In genomic region chr4:51844157-51845054, GRCh38 we compare ENCODE assay signal across 1 cellular context.
TF ChIP-seq lines count a peak whose summit lies in the region.

No MANE protein-coding gene starts in this region.

TF ChIP-seq in HepG2, 621 proteins besides CTCF, POLR2A, EP300 and RAD21 (continued from another document and continues in another):
- no peak for TF ChIP-seq ELK4 (CRISPR knock-in tag; IDR thresholded peaks at IDR 0.05; ENCODE audit: borderline replicate concordance)
- TF ChIP-seq FOXK1 (CRISPR knock-in tag; IDR thresholded peaks at IDR 0.05; ENCODE audit: borderline replicate concordance, low read depth), result peak; percentile 35; the same call in 1 of the 2 replicates
- no peak for TF ChIP-seq JDP2 (CRISPR knock-in tag; IDR thresholded peaks at IDR 0.05; ENCODE audit: borderline replicate concordance)
- TF ChIP-seq THYN1 (CRISPR knock-in tag; IDR thresholded peaks at IDR 0.05; ENCODE audit: borderline replicate concordance, low read depth), result no peak
- peak; percentile 61; the same call in 1 of the 2 replicates for TF ChIP-seq GATAD1 (CRISPR knock-in tag; IDR thresholded peaks at IDR 0.05)
- TF ChIP-seq ZKSCAN1 (IDR thresholded peaks at IDR 0.05; ENCODE audit: low read length), result no peak
- TF ChIP-seq ZNF878 (CRISPR knock-in tag; IDR thresholded peaks at IDR 0.05), result no peak
- TF ChIP-seq, protein P1, sequence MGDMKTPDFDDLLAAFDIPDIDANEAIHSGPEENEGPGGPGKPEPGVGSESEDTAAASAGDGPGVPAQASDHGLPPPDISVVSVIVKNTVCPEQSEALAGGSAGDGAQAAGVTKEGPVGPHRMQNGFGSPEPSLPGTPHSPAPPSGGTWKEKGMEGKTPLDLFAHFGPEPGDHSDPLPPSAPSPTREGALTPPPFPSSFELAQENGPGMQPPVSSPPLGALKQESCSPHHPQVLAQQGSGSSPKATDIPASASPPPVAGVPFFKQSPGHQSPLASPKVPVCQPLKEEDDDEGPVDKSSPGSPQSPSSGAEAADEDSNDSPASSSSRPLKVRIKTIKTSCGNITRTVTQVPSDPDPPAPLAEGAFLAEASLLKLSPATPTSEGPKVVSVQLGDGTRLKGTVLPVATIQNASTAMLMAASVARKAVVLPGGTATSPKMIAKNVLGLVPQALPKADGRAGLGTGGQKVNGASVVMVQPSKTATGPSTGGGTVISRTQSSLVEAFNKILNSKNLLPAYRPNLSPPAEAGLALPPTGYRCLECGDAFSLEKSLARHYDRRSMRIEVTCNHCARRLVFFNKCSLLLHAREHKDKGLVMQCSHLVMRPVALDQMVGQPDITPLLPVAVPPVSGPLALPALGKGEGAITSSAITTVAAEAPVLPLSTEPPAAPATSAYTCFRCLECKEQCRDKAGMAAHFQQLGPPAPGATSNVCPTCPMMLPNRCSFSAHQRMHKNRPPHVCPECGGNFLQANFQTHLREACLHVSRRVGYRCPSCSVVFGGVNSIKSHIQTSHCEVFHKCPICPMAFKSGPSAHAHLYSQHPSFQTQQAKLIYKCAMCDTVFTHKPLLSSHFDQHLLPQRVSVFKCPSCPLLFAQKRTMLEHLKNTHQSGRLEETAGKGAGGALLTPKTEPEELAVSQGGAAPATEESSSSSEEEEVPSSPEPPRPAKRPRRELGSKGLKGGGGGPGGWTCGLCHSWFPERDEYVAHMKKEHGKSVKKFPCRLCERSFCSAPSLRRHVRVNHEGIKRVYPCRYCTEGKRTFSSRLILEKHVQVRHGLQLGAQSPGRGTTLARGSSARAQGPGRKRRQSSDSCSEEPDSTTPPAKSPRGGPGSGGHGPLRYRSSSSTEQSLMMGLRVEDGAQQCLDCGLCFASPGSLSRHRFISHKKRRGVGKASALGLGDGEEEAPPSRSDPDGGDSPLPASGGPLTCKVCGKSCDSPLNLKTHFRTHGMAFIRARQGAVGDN (CRISPR knock-in tag; IDR thresholded peaks at IDR 0.05), result peak; percentile 95
- TF ChIP-seq SRSF4 (IDR thresholded peaks at IDR 0.05; ENCODE audit: low read depth, low read length, poor library complexity, severe bottlenecking), result no peak
- no peak for TF ChIP-seq ZNF552 (CRISPR knock-in tag; IDR thresholded peaks at IDR 0.05; ENCODE audit: borderline replicate concordance)
- TF ChIP-seq SP2 (CRISPR knock-in tag; IDR thresholded peaks at IDR 0.05), result peak; percentile 51; the same call in 1 of the 2 replicates
- 0 out of 2 replicates have a peak, but pooled peaks have one; percentile 50 for TF ChIP-seq KLF11 (CRISPR knock-in tag; IDR thresholded peaks at IDR 0.05)
- TF ChIP-seq KAT2B (IDR thresholded peaks at IDR 0.05; ENCODE audit: borderline replicate concordance, low read depth, low read length), result no peak
- no peak for TF ChIP-seq ZNF761 (CRISPR knock-in tag; conservative IDR thresholded peaks at IDR 0.05)
- TF ChIP-seq, protein P2, sequence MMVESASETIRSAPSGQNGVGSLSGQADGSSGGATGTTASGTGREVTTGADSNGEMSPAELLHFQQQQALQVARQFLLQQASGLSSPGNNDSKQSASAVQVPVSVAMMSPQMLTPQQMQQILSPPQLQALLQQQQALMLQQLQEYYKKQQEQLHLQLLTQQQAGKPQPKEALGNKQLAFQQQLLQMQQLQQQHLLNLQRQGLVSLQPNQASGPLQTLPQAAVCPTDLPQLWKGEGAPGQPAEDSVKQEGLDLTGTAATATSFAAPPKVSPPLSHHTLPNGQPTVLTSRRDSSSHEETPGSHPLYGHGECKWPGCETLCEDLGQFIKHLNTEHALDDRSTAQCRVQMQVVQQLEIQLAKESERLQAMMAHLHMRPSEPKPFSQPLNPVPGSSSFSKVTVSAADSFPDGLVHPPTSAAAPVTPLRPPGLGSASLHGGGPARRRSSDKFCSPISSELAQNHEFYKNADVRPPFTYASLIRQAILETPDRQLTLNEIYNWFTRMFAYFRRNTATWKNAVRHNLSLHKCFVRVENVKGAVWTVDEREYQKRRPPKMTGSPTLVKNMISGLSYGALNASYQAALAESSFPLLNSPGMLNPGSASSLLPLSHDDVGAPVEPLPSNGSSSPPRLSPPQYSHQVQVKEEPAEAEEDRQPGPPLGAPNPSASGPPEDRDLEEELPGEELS (CRISPR knock-in tag; IDR thresholded peaks at IDR 0.05), result peak; percentile 22; the same call in 1 of the 2 replicates
- TF ChIP-seq HOXA7 (CRISPR knock-in tag; IDR thresholded peaks at IDR 0.05), result no peak
- TF ChIP-seq, protein P3, sequence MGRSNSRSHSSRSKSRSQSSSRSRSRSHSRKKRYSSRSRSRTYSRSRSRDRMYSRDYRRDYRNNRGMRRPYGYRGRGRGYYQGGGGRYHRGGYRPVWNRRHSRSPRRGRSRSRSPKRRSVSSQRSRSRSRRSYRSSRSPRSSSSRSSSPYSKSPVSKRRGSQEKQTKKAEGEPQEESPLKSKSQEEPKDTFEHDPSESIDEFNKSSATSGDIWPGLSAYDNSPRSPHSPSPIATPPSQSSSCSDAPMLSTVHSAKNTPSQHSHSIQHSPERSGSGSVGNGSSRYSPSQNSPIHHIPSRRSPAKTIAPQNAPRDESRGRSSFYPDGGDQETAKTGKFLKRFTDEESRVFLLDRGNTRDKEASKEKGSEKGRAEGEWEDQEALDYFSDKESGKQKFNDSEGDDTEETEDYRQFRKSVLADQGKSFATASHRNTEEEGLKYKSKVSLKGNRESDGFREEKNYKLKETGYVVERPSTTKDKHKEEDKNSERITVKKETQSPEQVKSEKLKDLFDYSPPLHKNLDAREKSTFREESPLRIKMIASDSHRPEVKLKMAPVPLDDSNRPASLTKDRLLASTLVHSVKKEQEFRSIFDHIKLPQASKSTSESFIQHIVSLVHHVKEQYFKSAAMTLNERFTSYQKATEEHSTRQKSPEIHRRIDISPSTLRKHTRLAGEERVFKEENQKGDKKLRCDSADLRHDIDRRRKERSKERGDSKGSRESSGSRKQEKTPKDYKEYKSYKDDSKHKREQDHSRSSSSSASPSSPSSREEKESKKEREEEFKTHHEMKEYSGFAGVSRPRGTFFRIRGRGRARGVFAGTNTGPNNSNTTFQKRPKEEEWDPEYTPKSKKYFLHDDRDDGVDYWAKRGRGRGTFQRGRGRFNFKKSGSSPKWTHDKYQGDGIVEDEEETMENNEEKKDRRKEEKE (IDR thresholded peaks at IDR 0.05), result no peak
- TF ChIP-seq NFKB2 (CRISPR knock-in tag; IDR thresholded peaks at IDR 0.05; ENCODE audit: borderline replicate concordance), result peak; percentile 61; the same call in 1 of the 2 replicates
- TF ChIP-seq MAF1 (CRISPR knock-in tag; IDR thresholded peaks at IDR 0.05; ENCODE audit: borderline replicate concordance), result no peak
- no peak for TF ChIP-seq ZNF260 (CRISPR knock-in tag; IDR thresholded peaks at IDR 0.05; ENCODE audit: borderline replicate concordance, low read depth)
- TF ChIP-seq HBP1 (CRISPR knock-in tag; IDR thresholded peaks at IDR 0.05; ENCODE audit: low read depth), result peak; percentile 45; the same call in 1 of the 2 replicates
- TF ChIP-seq SAFB2 (CRISPR knock-in tag; IDR thresholded peaks at IDR 0.05; ENCODE audit: borderline replicate concordance, low read depth), result no peak
- no peak for TF ChIP-seq ZNF597 (CRISPR knock-in tag; IDR thresholded peaks at IDR 0.05)
- TF ChIP-seq TRIM24 (CRISPR knock-in tag; IDR thresholded peaks at IDR 0.05), result no peak
- TF ChIP-seq HMG20B (CRISPR knock-in tag; conservative IDR thresholded peaks at IDR 0.05), result no peak
- TF ChIP-seq HNRNPH1 (optimal IDR thresholded peaks at IDR 0.05; ENCODE audit: low read depth, low read length), result no peak
- no peak for TF ChIP-seq PRPF4 (IDR thresholded peaks at IDR 0.05; ENCODE audit: low read depth, low read length, poor library complexity, severe bottlenecking)
- TF ChIP-seq NR1H2 (CRISPR knock-in tag; IDR thresholded peaks at IDR 0.05; ENCODE audit: borderline replicate concordance, low read depth), result no peak
- TF ChIP-seq, protein P4, sequence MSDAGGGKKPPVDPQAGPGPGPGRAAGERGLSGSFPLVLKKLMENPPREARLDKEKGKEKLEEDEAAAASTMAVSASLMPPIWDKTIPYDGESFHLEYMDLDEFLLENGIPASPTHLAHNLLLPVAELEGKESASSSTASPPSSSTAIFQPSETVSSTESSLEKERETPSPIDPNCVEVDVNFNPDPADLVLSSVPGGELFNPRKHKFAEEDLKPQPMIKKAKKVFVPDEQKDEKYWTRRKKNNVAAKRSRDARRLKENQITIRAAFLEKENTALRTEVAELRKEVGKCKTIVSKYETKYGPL (CRISPR knock-in tag; IDR thresholded peaks at IDR 0.05), result no peak
- TF ChIP-seq ZNF879 (CRISPR knock-in tag; IDR thresholded peaks at IDR 0.05), result no peak; the same call in 1 of the 2 replicates
- peak; percentile 65 for TF ChIP-seq SALL1 (CRISPR knock-in tag; IDR thresholded peaks at IDR 0.05)
- 0 out of 2 replicates have a peak, but pooled peaks have one; percentile 14 for TF ChIP-seq PCBP1 (IDR thresholded peaks at IDR 0.05; ENCODE audit: borderline replicate concordance, low read depth, low read length)
- TF ChIP-seq ZNF530 (CRISPR knock-in tag; IDR thresholded peaks at IDR 0.05; ENCODE audit: low read depth), result no peak
- no peak for TF ChIP-seq MEIS2 (CRISPR knock-in tag; IDR thresholded peaks at IDR 0.05)
- no peak for TF ChIP-seq EZH2 (conservative IDR thresholded peaks at IDR 0.05; ENCODE audit: low read depth, low read length)
- TF ChIP-seq, protein P5, sequence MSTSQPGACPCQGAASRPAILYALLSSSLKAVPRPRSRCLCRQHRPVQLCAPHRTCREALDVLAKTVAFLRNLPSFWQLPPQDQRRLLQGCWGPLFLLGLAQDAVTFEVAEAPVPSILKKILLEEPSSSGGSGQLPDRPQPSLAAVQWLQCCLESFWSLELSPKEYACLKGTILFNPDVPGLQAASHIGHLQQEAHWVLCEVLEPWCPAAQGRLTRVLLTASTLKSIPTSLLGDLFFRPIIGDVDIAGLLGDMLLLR (CRISPR knock-in tag; IDR thresholded peaks at IDR 0.05), result no peak; the same call in 1 of the 2 replicates
- 0 out of 2 replicates have a peak, but pooled peaks have one; percentile 21 for TF ChIP-seq ATF7-NPFF (CRISPR knock-in tag; IDR thresholded peaks at IDR 0.05; ENCODE audit: low read depth)
- TF ChIP-seq FOXC1 (CRISPR knock-in tag; IDR thresholded peaks at IDR 0.05; ENCODE audit: borderline replicate concordance), result no peak
- TF ChIP-seq ZMYM4 (CRISPR knock-in tag; IDR thresholded peaks at IDR 0.05), result peak; percentile 33; the same call in 1 of the 2 replicates
- TF ChIP-seq NR2C2 (CRISPR knock-in tag; IDR thresholded peaks at IDR 0.05; ENCODE audit: borderline replicate concordance), result peak; percentile 41; the same call in 1 of the 2 replicates
- no peak for TF ChIP-seq ZNF781 (CRISPR knock-in tag; IDR thresholded peaks at IDR 0.05; ENCODE audit: borderline replicate concordance, not compliant biosample characterization)
- no peak for TF ChIP-seq ZNF136 (CRISPR knock-in tag; IDR thresholded peaks at IDR 0.05; ENCODE audit: low read depth)
- peak; percentile 75; the same call in 1 of the 2 replicates for TF ChIP-seq KLF6 (CRISPR knock-in tag; IDR thresholded peaks at IDR 0.05)
- no peak for TF ChIP-seq SMAD1 (CRISPR knock-in tag; IDR thresholded peaks at IDR 0.05; ENCODE audit: borderline replicate concordance, low read depth)
- no peak for TF ChIP-seq RBM22 (optimal IDR thresholded peaks at IDR 0.05; ENCODE audit: low read length)
- TF ChIP-seq CCDC6 (CRISPR knock-in tag; IDR thresholded peaks at IDR 0.05), result no peak
- TF ChIP-seq ESRRA (CRISPR knock-in tag; IDR thresholded peaks at IDR 0.05; ENCODE audit: low read depth), result no peak; the same call in 1 of the 2 replicates
- TF ChIP-seq NCOR1 (IDR thresholded peaks at IDR 0.05; ENCODE audit: borderline replicate concordance, low read length), result no peak
- TF ChIP-seq, protein P6, sequence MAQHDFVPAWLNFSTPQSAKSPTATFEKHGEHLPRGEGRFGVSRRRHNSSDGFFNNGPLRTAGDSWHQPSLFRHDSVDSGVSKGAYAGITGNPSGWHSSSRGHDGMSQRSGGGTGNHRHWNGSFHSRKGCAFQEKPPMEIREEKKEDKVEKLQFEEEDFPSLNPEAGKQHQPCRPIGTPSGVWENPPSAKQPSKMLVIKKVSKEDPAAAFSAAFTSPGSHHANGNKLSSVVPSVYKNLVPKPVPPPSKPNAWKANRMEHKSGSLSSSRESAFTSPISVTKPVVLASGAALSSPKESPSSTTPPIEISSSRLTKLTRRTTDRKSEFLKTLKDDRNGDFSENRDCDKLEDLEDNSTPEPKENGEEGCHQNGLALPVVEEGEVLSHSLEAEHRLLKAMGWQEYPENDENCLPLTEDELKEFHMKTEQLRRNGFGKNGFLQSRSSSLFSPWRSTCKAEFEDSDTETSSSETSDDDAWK (CRISPR knock-in tag; IDR thresholded peaks at IDR 0.05), result no peak
- TF ChIP-seq MTERF4 (CRISPR knock-in tag; IDR thresholded peaks at IDR 0.05), result no peak
- no peak for TF ChIP-seq MEF2D (CRISPR knock-in tag; IDR thresholded peaks at IDR 0.05)
